Comparison of ENCODE assay signal across 2 cellular contexts in the genomic region with DNA sequence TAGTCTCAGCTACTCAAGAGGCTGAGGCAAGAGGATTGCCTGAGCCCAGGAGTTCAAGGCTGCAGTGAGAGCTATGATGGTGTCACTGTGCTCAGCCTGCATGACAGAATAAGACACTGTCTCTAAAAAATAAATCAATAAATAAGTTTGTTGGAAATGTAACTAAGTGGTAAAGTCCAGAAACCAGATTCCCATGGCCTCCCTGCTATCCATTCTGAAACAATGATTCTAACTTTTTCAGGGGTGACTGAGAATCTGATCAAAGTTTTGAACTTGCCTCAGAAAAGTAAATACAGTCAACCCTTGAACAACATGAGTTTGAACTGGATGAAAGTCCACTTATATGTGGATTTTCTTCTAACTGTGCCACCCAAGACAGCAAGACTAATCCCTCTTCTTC.
TF ChIP-seq lines count a peak whose summit lies in the region.

No MANE protein-coding gene starts in this region.

TF ChIP-seq in endothelial cell of umbilical vein, 7 proteins besides CTCF, POLR2A, EP300 and RAD21:
- TF ChIP-seq MYC (IDR thresholded peaks at IDR 0.05; ENCODE audit: low read depth, low read length) (no peak), GATA2 (IDR thresholded peaks at IDR 0.05; ENCODE audit: insufficient read depth, insufficient read length, low read depth, low read length) (no peak), POLR2AphosphoS5 (IDR thresholded peaks at IDR 0.05; ENCODE audit: insufficient read depth, low read depth, low read length) (no peak), FOS (IDR thresholded peaks at IDR 0.05; ENCODE audit: borderline replicate concordance, insufficient read depth, low read length) (no peak), JUN (IDR thresholded peaks at IDR 0.05; ENCODE audit: borderline replicate concordance, insufficient read depth, insufficient read length, low read depth) (no peak), EZH2 (IDR thresholded peaks at IDR 0.05; ENCODE audit: borderline replicate concordance, low read depth, low read length, severe bottlenecking) (no peak)
- TF ChIP-seq, protein P1, sequence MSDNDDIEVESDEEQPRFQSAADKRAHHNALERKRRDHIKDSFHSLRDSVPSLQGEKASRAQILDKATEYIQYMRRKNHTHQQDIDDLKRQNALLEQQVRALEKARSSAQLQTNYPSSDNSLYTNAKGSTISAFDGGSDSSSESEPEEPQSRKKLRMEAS (IDR thresholded peaks at IDR 0.05; ENCODE audit: insufficient read depth, insufficient read length), result no peak

TF ChIP-seq in HepG2, 621 proteins besides CTCF, POLR2A, EP300 and RAD21 (continues in another document):
- TF ChIP-seq HOXD1 (CRISPR knock-in tag; IDR thresholded peaks at IDR 0.05) (no peak), ZNF205 (CRISPR knock-in tag; IDR thresholded peaks at IDR 0.05) (peak; percentile 12; the same call in 1 of the 2 replicates), MYNN (CRISPR knock-in tag; IDR thresholded peaks at IDR 0.05; ENCODE audit: low read depth) (no peak), ONECUT2 (CRISPR knock-in tag; IDR thresholded peaks at IDR 0.05) (peak; percentile 86), THAP11 (CRISPR knock-in tag; IDR thresholded peaks at IDR 0.05) (peak; percentile 29; the same call in 1 of the 2 replicates), HMG20A (CRISPR knock-in tag; IDR thresholded peaks at IDR 0.05; ENCODE audit: borderline replicate concordance) (peak; percentile 43; the same call in 1 of the 2 replicates), FOXP1 (IDR thresholded peaks at IDR 0.05) (no peak), FOXP1 (CRISPR knock-in tag; IDR thresholded peaks at IDR 0.05) (peak; percentile 55; the same call in 1 of the 2 replicates), ZBTB21 (CRISPR knock-in tag; IDR thresholded peaks at IDR 0.05) (peak; percentile 81; the same call in 1 of the 2 replicates), ZNF644 (CRISPR knock-in tag; IDR thresholded peaks at IDR 0.05; ENCODE audit: low read depth) (peak; percentile 66; the same call in 1 of the 2 replicates), ZSCAN31 (CRISPR knock-in tag; IDR thresholded peaks at IDR 0.05; ENCODE audit: low read depth) (0 out of 2 replicates have a peak, but pooled peaks have one; percentile 52), SOX13 (IDR thresholded peaks at IDR 0.05) (no peak), SOX13 (CRISPR knock-in tag; conservative IDR thresholded peaks at IDR 0.05 in 1 of 2, IDR thresholded peaks at IDR 0.05 in 1 of 2) (peak in 1 of 2 experiments; percentile 73; a peak in 2 of 4 replicates), RXRB (CRISPR knock-in tag; IDR thresholded peaks at IDR 0.05; ENCODE audit: borderline replicate concordance) (peak; percentile 32; the same call in 1 of the 2 replicates), SOX5 (CRISPR knock-in tag; IDR thresholded peaks at IDR 0.05; ENCODE audit: borderline replicate concordance) (peak; percentile 49; the same call in 1 of the 2 replicates), KLF11 (CRISPR knock-in tag; IDR thresholded peaks at IDR 0.05) (peak; percentile 20; the same call in 1 of the 2 replicates), HOXA3 (CRISPR knock-in tag; IDR thresholded peaks at IDR 0.05) (peak; percentile 36; the same call in 1 of the 2 replicates), NCOR1 (IDR thresholded peaks at IDR 0.05; ENCODE audit: borderline replicate concordance, low read length) (peak; percentile 93; the same call in 1 of the 2 replicates), ZNF333 (CRISPR knock-in tag; IDR thresholded peaks at IDR 0.05; ENCODE audit: borderline replicate concordance) (no peak), NR2F6 (IDR thresholded peaks at IDR 0.05) (peak; percentile 25; the same call in 1 of the 2 replicates), NR2F6 (CRISPR knock-in tag; IDR thresholded peaks at IDR 0.05) (0 out of 2 replicates have a peak, but pooled peaks have one; percentile 33), HNF4A (CRISPR knock-in tag; IDR thresholded peaks at IDR 0.05) (peak; percentile 85), PPARG (CRISPR knock-in tag; conservative IDR thresholded peaks at IDR 0.05) (peak; percentile 53), GATAD2A (CRISPR knock-in tag; IDR thresholded peaks at IDR 0.05) (peak; percentile 77), KDM6A (CRISPR knock-in tag; IDR thresholded peaks at IDR 0.05; ENCODE audit: low read depth) (peak; percentile 29; the same call in 1 of the 2 replicates), BCL6 (CRISPR knock-in tag; IDR thresholded peaks at IDR 0.05) (peak; percentile 55; the same call in 1 of the 2 replicates), ISL2 (CRISPR knock-in tag; IDR thresholded peaks at IDR 0.05) (0 out of 2 replicates have a peak, but pooled peaks have one; percentile 14), FOXJ3 (CRISPR knock-in tag; IDR thresholded peaks at IDR 0.05; ENCODE audit: borderline replicate concordance) (no peak), TARDBP (CRISPR knock-in tag; IDR thresholded peaks at IDR 0.05) (0 out of 2 replicates have a peak, but pooled peaks have one; percentile 29), POGZ (CRISPR knock-in tag; IDR thresholded peaks at IDR 0.05) (peak; percentile 26; the same call in 1 of the 2 replicates), RARA (CRISPR knock-in tag; IDR thresholded peaks at IDR 0.05) (peak; percentile 55), PHF21A (CRISPR knock-in tag; IDR thresholded peaks at IDR 0.05) (no peak), ZNF747 (CRISPR knock-in tag; IDR thresholded peaks at IDR 0.05; ENCODE audit: borderline replicate concordance) (0 out of 2 replicates have a peak, but pooled peaks have one; percentile 29), FOSL2 (CRISPR knock-in tag; IDR thresholded peaks at IDR 0.05) (no peak), TBX2 (CRISPR knock-in tag; IDR thresholded peaks at IDR 0.05; ENCODE audit: borderline replicate concordance) (peak; percentile 34; the same call in 1 of the 2 replicates), SKI (IDR thresholded peaks at IDR 0.05; ENCODE audit: partially characterized antibody) (peak; percentile 70), HNF4G (IDR thresholded peaks at IDR 0.05; ENCODE audit: borderline replicate concordance, low read depth, low read length) (peak; percentile 78), HNF4G (CRISPR knock-in tag; IDR thresholded peaks at IDR 0.05; ENCODE audit: borderline replicate concordance, low read depth) (peak; percentile 34; the same call in 1 of the 2 replicates), KAT8 (CRISPR knock-in tag; IDR thresholded peaks at IDR 0.05) (peak; percentile 44; the same call in 1 of the 2 replicates), RXRA (CRISPR knock-in tag; IDR thresholded peaks at IDR 0.05) (peak; percentile 33; the same call in 1 of the 2 replicates), ZBTB7B (CRISPR knock-in tag; IDR thresholded peaks at IDR 0.05) (no peak), SPEN (CRISPR knock-in tag; IDR thresholded peaks at IDR 0.05; ENCODE audit: low read depth) (0 out of 2 replicates have a peak, but pooled peaks have one; percentile 13), NFKBIZ (CRISPR knock-in tag; IDR thresholded peaks at IDR 0.05) (no peak), ASH2L (IDR thresholded peaks at IDR 0.05; ENCODE audit: insufficient read length, low read depth, low read length) (peak; percentile 35), IRF2 (CRISPR knock-in tag; IDR thresholded peaks at IDR 0.05) (peak; percentile 14; the same call in 1 of the 2 replicates), ZNF556 (CRISPR knock-in tag; IDR thresholded peaks at IDR 0.05; ENCODE audit: borderline replicate concordance) (no peak), SALL1 (CRISPR knock-in tag; IDR thresholded peaks at IDR 0.05) (peak; percentile 56), PCBP1 (IDR thresholded peaks at IDR 0.05; ENCODE audit: borderline replicate concordance, low read depth, low read length) (no peak), FOXA1 (IDR thresholded peaks at IDR 0.05) (0 out of 2 replicates have a peak, but pooled peaks have one; percentile 19), FOXA1 (CRISPR knock-in tag; IDR thresholded peaks at IDR 0.05) (0 out of 2 replicates have a peak, but pooled peaks have one; percentile 27)
- TF ChIP-seq, protein P2, sequence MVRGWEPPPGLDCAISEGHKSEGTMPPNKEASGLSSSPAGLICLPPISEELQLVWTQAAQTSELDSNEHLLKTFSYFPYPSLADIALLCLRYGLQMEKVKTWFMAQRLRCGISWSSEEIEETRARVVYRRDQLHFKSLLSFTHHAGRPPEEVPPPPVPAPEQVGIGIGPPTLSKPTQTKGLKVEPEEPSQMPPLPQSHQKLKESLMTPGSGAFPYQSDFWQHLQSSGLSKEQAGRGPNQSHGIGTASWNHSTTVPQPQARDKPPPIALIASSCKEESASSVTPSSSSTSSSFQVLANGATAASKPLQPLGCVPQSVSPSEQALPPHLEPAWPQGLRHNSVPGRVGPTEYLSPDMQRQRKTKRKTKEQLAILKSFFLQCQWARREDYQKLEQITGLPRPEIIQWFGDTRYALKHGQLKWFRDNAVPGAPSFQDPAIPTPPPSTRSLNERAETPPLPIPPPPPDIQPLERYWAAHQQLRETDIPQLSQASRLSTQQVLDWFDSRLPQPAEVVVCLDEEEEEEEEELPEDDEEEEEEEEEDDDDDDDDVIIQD (CRISPR knock-in tag; IDR thresholded peaks at IDR 0.05; ENCODE audit: low read depth), result peak; percentile 45; the same call in 1 of the 2 replicates
- TF ChIP-seq, protein P3, sequence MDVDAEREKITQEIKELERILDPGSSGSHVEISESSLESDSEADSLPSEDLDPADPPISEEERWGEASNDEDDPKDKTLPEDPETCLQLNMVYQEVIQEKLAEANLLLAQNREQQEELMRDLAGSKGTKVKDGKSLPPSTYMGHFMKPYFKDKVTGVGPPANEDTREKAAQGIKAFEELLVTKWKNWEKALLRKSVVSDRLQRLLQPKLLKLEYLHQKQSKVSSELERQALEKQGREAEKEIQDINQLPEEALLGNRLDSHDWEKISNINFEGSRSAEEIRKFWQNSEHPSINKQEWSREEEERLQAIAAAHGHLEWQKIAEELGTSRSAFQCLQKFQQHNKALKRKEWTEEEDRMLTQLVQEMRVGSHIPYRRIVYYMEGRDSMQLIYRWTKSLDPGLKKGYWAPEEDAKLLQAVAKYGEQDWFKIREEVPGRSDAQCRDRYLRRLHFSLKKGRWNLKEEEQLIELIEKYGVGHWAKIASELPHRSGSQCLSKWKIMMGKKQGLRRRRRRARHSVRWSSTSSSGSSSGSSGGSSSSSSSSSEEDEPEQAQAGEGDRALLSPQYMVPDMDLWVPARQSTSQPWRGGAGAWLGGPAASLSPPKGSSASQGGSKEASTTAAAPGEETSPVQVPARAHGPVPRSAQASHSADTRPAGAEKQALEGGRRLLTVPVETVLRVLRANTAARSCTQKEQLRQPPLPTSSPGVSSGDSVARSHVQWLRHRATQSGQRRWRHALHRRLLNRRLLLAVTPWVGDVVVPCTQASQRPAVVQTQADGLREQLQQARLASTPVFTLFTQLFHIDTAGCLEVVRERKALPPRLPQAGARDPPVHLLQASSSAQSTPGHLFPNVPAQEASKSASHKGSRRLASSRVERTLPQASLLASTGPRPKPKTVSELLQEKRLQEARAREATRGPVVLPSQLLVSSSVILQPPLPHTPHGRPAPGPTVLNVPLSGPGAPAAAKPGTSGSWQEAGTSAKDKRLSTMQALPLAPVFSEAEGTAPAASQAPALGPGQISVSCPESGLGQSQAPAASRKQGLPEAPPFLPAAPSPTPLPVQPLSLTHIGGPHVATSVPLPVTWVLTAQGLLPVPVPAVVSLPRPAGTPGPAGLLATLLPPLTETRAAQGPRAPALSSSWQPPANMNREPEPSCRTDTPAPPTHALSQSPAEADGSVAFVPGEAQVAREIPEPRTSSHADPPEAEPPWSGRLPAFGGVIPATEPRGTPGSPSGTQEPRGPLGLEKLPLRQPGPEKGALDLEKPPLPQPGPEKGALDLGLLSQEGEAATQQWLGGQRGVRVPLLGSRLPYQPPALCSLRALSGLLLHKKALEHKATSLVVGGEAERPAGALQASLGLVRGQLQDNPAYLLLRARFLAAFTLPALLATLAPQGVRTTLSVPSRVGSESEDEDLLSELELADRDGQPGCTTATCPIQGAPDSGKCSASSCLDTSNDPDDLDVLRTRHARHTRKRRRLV (CRISPR knock-in tag; IDR thresholded peaks at IDR 0.05), result no peak
- TF ChIP-seq, protein P4, sequence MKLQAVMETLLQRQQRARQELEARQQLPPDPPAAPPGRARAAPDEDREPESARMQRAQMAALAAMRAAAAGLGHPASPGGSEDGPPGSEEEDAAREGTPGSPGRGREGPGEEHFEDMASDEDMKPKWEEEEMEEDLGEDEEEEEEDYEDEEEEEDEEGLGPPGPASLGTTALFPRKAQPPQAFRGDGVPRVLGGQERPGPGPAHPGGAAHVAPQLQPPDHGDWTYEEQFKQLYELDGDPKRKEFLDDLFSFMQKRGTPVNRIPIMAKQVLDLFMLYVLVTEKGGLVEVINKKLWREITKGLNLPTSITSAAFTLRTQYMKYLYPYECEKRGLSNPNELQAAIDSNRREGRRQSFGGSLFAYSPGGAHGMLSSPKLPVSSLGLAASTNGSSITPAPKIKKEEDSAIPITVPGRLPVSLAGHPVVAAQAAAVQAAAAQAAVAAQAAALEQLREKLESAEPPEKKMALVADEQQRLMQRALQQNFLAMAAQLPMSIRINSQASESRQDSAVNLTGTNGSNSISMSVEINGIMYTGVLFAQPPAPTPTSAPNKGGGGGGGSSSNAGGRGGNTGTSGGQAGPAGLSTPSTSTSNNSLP (IDR thresholded peaks at IDR 0.05; ENCODE audit: low read depth, low read length), result peak; percentile 54; the same call in 1 of the 2 replicates
- TF ChIP-seq, protein P5, sequence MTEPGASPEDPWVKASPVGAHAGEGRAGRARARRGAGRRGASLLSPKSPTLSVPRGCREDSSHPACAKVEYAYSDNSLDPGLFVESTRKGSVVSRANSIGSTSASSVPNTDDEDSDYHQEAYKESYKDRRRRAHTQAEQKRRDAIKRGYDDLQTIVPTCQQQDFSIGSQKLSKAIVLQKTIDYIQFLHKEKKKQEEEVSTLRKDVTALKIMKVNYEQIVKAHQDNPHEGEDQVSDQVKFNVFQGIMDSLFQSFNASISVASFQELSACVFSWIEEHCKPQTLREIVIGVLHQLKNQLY (CRISPR knock-in tag; IDR thresholded peaks at IDR 0.05), result no peak
- TF ChIP-seq, protein P6, sequence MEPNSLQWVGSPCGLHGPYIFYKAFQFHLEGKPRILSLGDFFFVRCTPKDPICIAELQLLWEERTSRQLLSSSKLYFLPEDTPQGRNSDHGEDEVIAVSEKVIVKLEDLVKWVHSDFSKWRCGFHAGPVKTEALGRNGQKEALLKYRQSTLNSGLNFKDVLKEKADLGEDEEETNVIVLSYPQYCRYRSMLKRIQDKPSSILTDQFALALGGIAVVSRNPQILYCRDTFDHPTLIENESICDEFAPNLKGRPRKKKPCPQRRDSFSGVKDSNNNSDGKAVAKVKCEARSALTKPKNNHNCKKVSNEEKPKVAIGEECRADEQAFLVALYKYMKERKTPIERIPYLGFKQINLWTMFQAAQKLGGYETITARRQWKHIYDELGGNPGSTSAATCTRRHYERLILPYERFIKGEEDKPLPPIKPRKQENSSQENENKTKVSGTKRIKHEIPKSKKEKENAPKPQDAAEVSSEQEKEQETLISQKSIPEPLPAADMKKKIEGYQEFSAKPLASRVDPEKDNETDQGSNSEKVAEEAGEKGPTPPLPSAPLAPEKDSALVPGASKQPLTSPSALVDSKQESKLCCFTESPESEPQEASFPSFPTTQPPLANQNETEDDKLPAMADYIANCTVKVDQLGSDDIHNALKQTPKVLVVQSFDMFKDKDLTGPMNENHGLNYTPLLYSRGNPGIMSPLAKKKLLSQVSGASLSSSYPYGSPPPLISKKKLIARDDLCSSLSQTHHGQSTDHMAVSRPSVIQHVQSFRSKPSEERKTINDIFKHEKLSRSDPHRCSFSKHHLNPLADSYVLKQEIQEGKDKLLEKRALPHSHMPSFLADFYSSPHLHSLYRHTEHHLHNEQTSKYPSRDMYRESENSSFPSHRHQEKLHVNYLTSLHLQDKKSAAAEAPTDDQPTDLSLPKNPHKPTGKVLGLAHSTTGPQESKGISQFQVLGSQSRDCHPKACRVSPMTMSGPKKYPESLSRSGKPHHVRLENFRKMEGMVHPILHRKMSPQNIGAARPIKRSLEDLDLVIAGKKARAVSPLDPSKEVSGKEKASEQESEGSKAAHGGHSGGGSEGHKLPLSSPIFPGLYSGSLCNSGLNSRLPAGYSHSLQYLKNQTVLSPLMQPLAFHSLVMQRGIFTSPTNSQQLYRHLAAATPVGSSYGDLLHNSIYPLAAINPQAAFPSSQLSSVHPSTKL (CRISPR knock-in tag; IDR thresholded peaks at IDR 0.05), result peak; percentile 76; the same call in 1 of the 2 replicates
